In genomic region chr15:40309344-40309862, GRCh38 we compare ENCODE assay signal across 1 cellular context.
TF ChIP-seq lines count a peak whose summit lies in the region.

No MANE protein-coding gene starts in this region.

TF ChIP-seq in GM23338, 12 proteins besides CTCF, POLR2A, EP300 and RAD21:
- TF ChIP-seq ETS1 (IDR thresholded peaks at IDR 0.05) = no peak
- no peak for TF ChIP-seq STAT1 (IDR thresholded peaks at IDR 0.05; ENCODE audit: unreplicated experiment)
- TF ChIP-seq REST (IDR thresholded peaks at IDR 0.05; ENCODE audit: unreplicated experiment) = no peak
- no peak for TF ChIP-seq ZNF462 (CRISPR knock-in tag; IDR thresholded peaks at IDR 0.05)
- TF ChIP-seq EZH2 (IDR thresholded peaks at IDR 0.05; ENCODE audit: low read depth, unreplicated experiment) = no peak
- TF ChIP-seq NANOG (IDR thresholded peaks at IDR 0.05; ENCODE audit: borderline replicate concordance) = no peak
- no peak for TF ChIP-seq ZNF114 (CRISPR knock-in tag; IDR thresholded peaks at IDR 0.05)
- TF ChIP-seq POLR2AphosphoS5 (IDR thresholded peaks at IDR 0.05; ENCODE audit: low read depth) = no peak
- no peak for TF ChIP-seq ZNF331 (CRISPR knock-in tag; IDR thresholded peaks at IDR 0.05; ENCODE audit: low read depth)
